In the genomic region with DNA sequence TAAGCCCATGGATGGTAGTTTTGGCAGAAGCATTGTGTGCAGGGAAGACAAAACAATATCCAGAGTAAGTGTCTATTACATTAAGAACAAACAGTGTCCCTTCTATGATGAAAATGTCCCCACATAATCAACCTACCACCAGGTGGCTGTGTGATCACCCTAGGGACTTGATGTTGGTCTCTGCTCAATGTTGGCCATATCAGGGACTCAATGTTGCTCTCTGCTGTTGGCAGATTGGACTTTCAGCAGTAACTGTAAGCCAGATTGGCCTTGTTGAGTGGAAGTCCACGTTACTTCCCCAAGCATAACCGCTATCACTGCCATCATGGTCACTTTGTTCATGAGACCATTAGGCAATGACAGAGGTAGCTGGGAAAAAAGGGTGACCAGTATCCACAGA, we compare ENCODE assay signal across 1 cellular context.
TF ChIP-seq lines count a peak whose summit lies in the region.

No MANE protein-coding gene starts in this region.

TF ChIP-seq in H1, 55 proteins besides CTCF, POLR2A, EP300 and RAD21 (continued from another document):
- TF ChIP-seq, protein P1, sequence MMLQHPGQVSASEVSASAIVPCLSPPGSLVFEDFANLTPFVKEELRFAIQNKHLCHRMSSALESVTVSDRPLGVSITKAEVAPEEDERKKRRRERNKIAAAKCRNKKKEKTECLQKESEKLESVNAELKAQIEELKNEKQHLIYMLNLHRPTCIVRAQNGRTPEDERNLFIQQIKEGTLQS (IDR thresholded peaks at IDR 0.05; ENCODE audit: insufficient read depth, low read depth, low read length), result no peak
- TF ChIP-seq CEBPB (IDR thresholded peaks at IDR 0.05; ENCODE audit: low read depth, low read length) (no peak), KDM1A (IDR thresholded peaks at IDR 0.05; ENCODE audit: borderline replicate concordance, low read length) (no peak), SIRT6 (IDR thresholded peaks at IDR 0.05; ENCODE audit: low read length) (no peak), SP2 (IDR thresholded peaks at IDR 0.05; ENCODE audit: low read length) (no peak), FOSL1 (IDR thresholded peaks at IDR 0.05; ENCODE audit: insufficient read depth, low read depth, low read length) (no peak), TCF12 (IDR thresholded peaks at IDR 0.05; ENCODE audit: low read depth, low read length) (no peak)
- TF ChIP-seq, protein P2, sequence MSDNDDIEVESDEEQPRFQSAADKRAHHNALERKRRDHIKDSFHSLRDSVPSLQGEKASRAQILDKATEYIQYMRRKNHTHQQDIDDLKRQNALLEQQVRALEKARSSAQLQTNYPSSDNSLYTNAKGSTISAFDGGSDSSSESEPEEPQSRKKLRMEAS (IDR thresholded peaks at IDR 0.05), result no peak
